8 cellular contexts compared by ENCODE assay signal in genomic region chr13:45341034-45341798, GRCh38. TPM values are rescaled to one million over a fixed set of nuclear protein-coding genes. Genes with fewer than 3 reads are reported as not detected.
A peak's percentile ranks its signal among the peaks of the same experiment; 100 is the strongest.
DNase-seq lines count a peak whose midpoint lies in the region; ATAC-seq and TF ChIP-seq lines count a peak whose summit lies in the region.

TSS of gene TPT1 (minus strand) at chr13:45341183. CDS start at chr13:45341069, 114 bp downstream.

- CTCF ChIA-PET in BJ (lab: Yijun Ruan, JAX) = interaction anchor here (0.7 to 1.4 kb wide), 6 partner anchors 10 to 53 kb away, joined by 3 to 5 read pairs (median 3); no protein-coding TSS in a partner anchor
- CTCF ChIA-PET in activated CD4-positive, alpha-beta T cell treated with anti-CD3 and anti-CD28 coated beads, Interleukin-2, amount 10 ng/mL, durations not matched to agents 7 days and 5 days (lab: Charles Lee) = interaction anchor here (0.9 to 2.6 kb wide), 11 partner anchors 9 to 143 kb away, joined by 3 to 16 read pairs (median 3); partner anchors contain the start of gene SLC25A30

- peak within 1 kb of the TSS; percentile 100 for H3K27ac Mint-ChIP-seq in activated CD4-positive, alpha-beta T cell treated with anti-CD3 and anti-CD28 coated beads, Interleukin-2, amount 10 ng/mL, durations not matched to agents 7 days and 5 days

- no peaks in the 10 kb centered on the region for H3K27me3 Mint-ChIP-seq in activated CD4-positive, alpha-beta T cell treated with anti-CD3 and anti-CD28 coated beads, Interleukin-2, amount 10 ng/mL, durations not matched to agents 7 days and 5 days

- H3K4me3 Mint-ChIP-seq in activated CD4-positive, alpha-beta T cell treated with anti-CD3 and anti-CD28 coated beads, Interleukin-2, amount 10 ng/mL, durations not matched to agents 7 days and 5 days = peak within 1 kb of the TSS; percentile 98

- H3K4me1 Mint-ChIP-seq in activated CD4-positive, alpha-beta T cell treated with anti-CD3 and anti-CD28 coated beads, Interleukin-2, amount 10 ng/mL, durations not matched to agents 7 days and 5 days = peaks cover 49% of the 10 kb centered on the region

- ATAC-seq in GM19324 (IDR thresholded peaks at IDR 0.05; ENCODE audit: low FRiP score, unreplicated experiment) = peak; percentile 93
- ATAC-seq in HG03469 (IDR thresholded peaks at IDR 0.05; ENCODE audit: unreplicated experiment) = peak; percentile 77
- ATAC-seq in left lobe of liver = peak; percentile 82

- TF ChIP-seq CTCF in BJ (IDR thresholded peaks at IDR 0.05; ENCODE audit: insufficient read depth, low read depth, low read length) = no peak

- POLR2A ChIA-PET in BJ (lab: Charles Lee) = interaction anchor here (0.5 to 1.4 kb wide), 6 partner anchors 9 to 961 kb away, joined by 3 to 9 read pairs (median 4); partner anchors contain the start of gene SLC25A30
- POLR2A ChIA-PET in activated CD4-positive, alpha-beta T cell treated with anti-CD3 and anti-CD28 coated beads, Interleukin-2, amount 10 ng/mL, durations not matched to agents 7 days and 5 days (lab: Charles Lee) = interaction anchor here (1.0 kb wide), 1 partner anchor 13 kb away, joined by 5 read pairs; no protein-coding TSS in a partner anchor

- DNase-seq in BJ (ENCODE audit: low read depth) (peak; percentile 92), NCI-H526 treated with DMSO at 0.1 percent for 48 hours (lab: John Stamatoyannopoulos, UW) (peak; percentile 96), cortex of kidney (lab: John Stamatoyannopoulos, UW) (peak; percentile 93), left lobe of liver (ENCODE audit: low spot score) (peak; percentile 100)
- DNase-seq in activated CD4-positive, alpha-beta T cell treated with anti-CD3 and anti-CD28 coated beads, Interleukin-2, amount 10 ng/mL, durations not matched to agents 7 days and 5 days = peak; percentile 99
- DNase-seq in stimulated activated CD4-positive, alpha-beta T cell treated with anti-CD3 and anti-CD28 coated beads, Interleukin-2, amount 100 ng/mL, for 4 hours (ENCODE audit: low read depth) = peak; percentile 100

- no peaks in the 10 kb centered on the region for H3K9me3 Mint-ChIP-seq in activated CD4-positive, alpha-beta T cell treated with anti-CD3 and anti-CD28 coated beads, Interleukin-2, amount 10 ng/mL, durations not matched to agents 7 days and 5 days

- H3K36me3 Mint-ChIP-seq in activated CD4-positive, alpha-beta T cell treated with anti-CD3 and anti-CD28 coated beads, Interleukin-2, amount 10 ng/mL, durations not matched to agents 7 days and 5 days (ENCODE audit: low read depth) = peaks cover 63% of the 10 kb centered on the region

- H3K27me3 ChIP-seq in BJ (ENCODE audit: control insufficient read depth, insufficient read depth, low read length) = no peaks in the 10 kb centered on the region

- peak within 1 kb of the TSS; percentile 98 for H3K4me3 ChIP-seq in BJ (ENCODE audit: low read depth, low read length)

- H3K36me3 ChIP-seq in BJ (ENCODE audit: control insufficient read depth, insufficient read depth, low read length) = peaks cover 18% of the 10 kb centered on the region

RNA-seq across cellular contexts. Expression of gene TPT1, which starts in this region (rescaled TPM):
- polyA plus RNA-seq in BJ (2011; rRNA removed) = 2,445 and 5,635 TPM in 2 replicates
- 856 and 1,154 TPM in 2 replicates for polyA minus RNA-seq in BJ (2011; rRNA and poly(A)+ RNA removed)
- total RNA-seq in activated CD4-positive, alpha-beta T cell treated with anti-CD3 and anti-CD28 coated beads, Interleukin-2, amount 10 ng/mL, durations not matched to agents 7 days and 5 days = 1,000 to 10,000 TPM; 4,825 to 5,097 TPM
- 2,011 TPM for total RNA-seq in left lobe of liver

Comparison
In these comparisons a context has a peak if more than half of its experiments do, and no peak if none do; other contexts are left out.
1. Peak in every context shown above with its lines: DNase-seq, ATAC-seq and H3K4me3 ChIP-seq.